ENCODE assay signal across 8 cellular contexts in the genomic region with DNA sequence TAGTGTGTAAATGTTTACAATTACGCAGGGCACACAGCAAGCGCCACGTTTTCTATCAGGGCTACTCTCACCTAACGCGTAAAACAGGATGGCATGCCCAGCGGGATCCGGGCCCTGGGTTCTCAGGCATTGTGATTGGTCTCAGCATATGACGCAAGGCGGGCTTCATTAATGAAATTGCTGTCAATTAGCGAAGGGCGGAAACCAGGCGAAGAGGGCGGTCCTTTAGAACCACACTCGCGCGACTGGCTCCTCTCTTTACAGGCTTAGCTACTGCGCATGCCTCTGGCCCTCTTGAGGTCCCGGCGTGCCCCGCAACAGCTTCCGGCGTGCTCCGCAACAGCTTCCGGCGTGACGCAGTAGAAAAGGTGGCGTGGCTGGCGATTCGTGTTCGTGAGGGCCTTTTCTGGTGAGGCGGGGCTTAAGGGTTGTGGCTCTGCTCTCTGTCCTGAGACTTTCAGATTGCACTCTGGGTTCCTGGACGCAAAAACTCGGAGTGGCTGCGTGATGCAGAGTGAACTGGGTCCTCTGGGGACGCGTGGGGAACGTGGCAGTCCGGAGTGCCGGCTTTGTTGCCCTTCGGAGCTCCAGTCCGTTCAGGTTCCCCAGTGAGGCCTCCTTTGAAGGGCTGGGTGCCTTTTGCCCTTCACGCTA. TPM values are rescaled to one million over a fixed set of nuclear protein-coding genes. Genes with fewer than 3 reads are reported as not detected.
DNase-seq lines count a peak whose midpoint lies in the region; ATAC-seq and TF ChIP-seq lines count a peak whose summit lies in the region.

No MANE protein-coding gene starts in this region.

- POLR2A ChIA-PET in AG04449 (lab: Yijun Ruan, JAX), result no interaction called here

- CTCF ChIA-PET in AG04449 (lab: Yijun Ruan, JAX), result interaction anchor here (1.0 kb wide), 1 partner anchor 10 kb away, joined by 3 read pairs; no protein-coding TSS in a partner anchor

- no peak for TF ChIP-seq CTCF in AG04449 (IDR thresholded peaks at IDR 0.05; ENCODE audit: insufficient read depth, low read length, missing control alignments)
- no peak for TF ChIP-seq CTCF in right lobe of liver (IDR thresholded peaks at IDR 0.05)

- ATAC-seq in GM19351 (IDR thresholded peaks at IDR 0.05; ENCODE audit: unreplicated experiment) (peak; percentile 44), right lobe of liver (peak; percentile 95 to 100 (median 99)), GM19452 (IDR thresholded peaks at IDR 0.05; ENCODE audit: unreplicated experiment) (no peak)

- no peaks in the 10 kb centered on the region for H3K36me3 ChIP-seq in right lobe of liver

- H3K27me3 ChIP-seq in right lobe of liver, result no peaks in the 10 kb centered on the region

- H3K4me3 ChIP-seq in AG04449 (ENCODE audit: low read depth, low read length) (peak overlapping the region; percentile 75), right lobe of liver (peak overlapping the region; percentile 35 to 63 (median 51))

- TF ChIP-seq POLR2A in right lobe of liver (IDR thresholded peaks at IDR 0.05), result no peak

- intact Hi-C loops in right lobe of liver (cut with DNase I), result no loop called here

- H3K27ac ChIP-seq in cingulate gyrus (ENCODE audit: low read depth, low read length) (peak overlapping the region; percentile 81), right lobe of liver (peak overlapping the region; percentile 49 to 60 (median 56))

- WGBS in right lobe of liver (ENCODE audit: insufficient coverage, low coverage, low lambda C conversion rate, missing lambda C conversion rate), result 16% methylated on average over 9 of the region's 42 CpGs

- no peaks in the 10 kb centered on the region for H3K4me1 ChIP-seq in right lobe of liver

- H3K9me3 ChIP-seq in right lobe of liver, result peaks cover 0 to 3% (median 0%) of the 10 kb centered on the region in 4 donors

- DNase-seq in AG04449 (ENCODE audit: low read depth, low spot score) (peak; percentile 62), NCI-H187 treated with DMSO at 0.1 percent for 48 hours (lab: John Stamatoyannopoulos, UW) (peak; percentile 29), right lobe of liver (peak; percentile 83 to 91 (median 84))
- peak; percentile 92 for DNase-seq in activated CD4-positive, alpha-beta T cell treated with anti-CD3 and anti-CD28 coated beads for 48 hours
- peak; percentile 73 to 87 (median 77) for DNase-seq in stimulated activated CD4-positive, alpha-beta T cell treated with anti-CD3 and anti-CD28 coated beads, TNF-alpha, amount 100 ng/mL, for 48 hours (ENCODE audit: low read depth in 3 of 3)

RNA-seq across cellular contexts. Expression of a gene that starts 9.2 kb away (rescaled TPM):
- under 1 TPM in 1 of 6 experiments, not detected in 5; 0.49 TPM for total RNA-seq in right lobe of liver

RNA-seq across cellular contexts. Expression of a gene that starts 35.9 kb away (rescaled TPM):
- total RNA-seq in right lobe of liver, result 1 to 10 TPM; 5.0 to 7.5 (median 5.6) TPM

RNA-seq across cellular contexts. Expression of a gene that starts 36.1 kb away (rescaled TPM):
- total RNA-seq in right lobe of liver, result 1 to 10 TPM; 3.4 to 5.3 (median 4.1) TPM

RNA-seq across cellular contexts. Expression of a gene that starts 59.6 kb away (rescaled TPM):
- total RNA-seq in right lobe of liver, result 10 to 100 TPM in 4 of 6 experiments, 1 to 10 TPM in 2; 7.5 to 11.5 (median 10.5) TPM

RNA-seq across cellular contexts. Expression of a gene that starts 59.7 kb away (rescaled TPM):
- total RNA-seq in right lobe of liver, result 1 to 10 TPM in 4 of 6 experiments, under 1 TPM in 2; 0.56 to 1.9 (median 1.7) TPM

Comparison
In these comparisons a context has a peak if more than half of its experiments do, and no peak if none do; other contexts are left out.
1. DNase-seq: peak in every context shown above with its lines; median percentile 92 in activated CD4-positive, alpha-beta T cell treated with anti-CD3 and anti-CD28 coated beads for 48 hours; 84 in right lobe of liver; 77 in stimulated activated CD4-positive, alpha-beta T cell treated with anti-CD3 and anti-CD28 coated beads, TNF-alpha, amount 100 ng/mL, for 48 hours; 62 in AG04449; 29 in NCI-H187 treated with DMSO at 0.1 percent for 48 hours.